Comparison of ENCODE assay signal across 14 cellular contexts in genomic region chr19:47682939-47683338, GRCh38.
"Had no signal": no experiment of that assay in that cellular context is flagged by ENCODE, and none has a peak within 500 bp of the region (broad histone marks: within the 10 kb centered on the region; RNA-seq: fewer than 3 reads in every experiment).

No MANE protein-coding gene starts in this region.

- ATAC-seq: foreskin keratinocyte; heart left ventricle; left cardiac atrium; lower lobe of right lung; sciatic nerve; stimulated activated naive CD8-positive, alpha-beta T cell treated with anti-CD3 and anti-CD28 coated beads, Interleukin-15, amount 100 ng/mL, for 72 hours had no signal

- DNase-seq: activated CD4-positive, alpha-beta memory T cell treated with anti-CD3 and anti-CD28 coated beads, Interleukin-2, amount 10 ng/mL, durations not matched to agents 7 days and 5 days; activated CD8-positive, alpha-beta memory T cell treated with anti-CD3 and anti-CD28 coated beads, Interleukin-2, amount 50 U/mL, for 4 hours; activated effector memory CD4-positive, alpha-beta T cell treated with anti-CD3 and anti-CD28 coated beads, Interleukin-2, amount 50 U/mL, for 16 hours; activated T-cell treated with anti-CD3 and anti-CD28 coated beads, Interleukin-2, amount 50 U/mL, for 48 hours; adrenal gland; foreskin keratinocyte; left cardiac atrium; lower lobe of right lung; midbrain; stimulated activated naive CD8-positive, alpha-beta T cell treated with anti-CD3 and anti-CD28 coated beads, Interleukin-15, amount 100 ng/mL, for 72 hours; testis; upper lobe of left lung had no signal
